Comparison of ENCODE assay signal across 23 cellular contexts in genomic region chr2:129118296-129118695, GRCh38.
DNase-seq lines count a peak whose midpoint lies in the region; ATAC-seq and TF ChIP-seq lines count a peak whose summit lies in the region.
"Had no signal": no experiment of that assay in that cellular context is flagged by ENCODE, and none has a peak within 500 bp of the region (broad histone marks: within the 10 kb centered on the region; RNA-seq: fewer than 3 reads in every experiment).

No MANE protein-coding gene starts in this region.

- no peaks in the 10 kb centered on the region for H3K36me3 Mint-ChIP-seq in Calu3 (ENCODE audit: insufficient read depth, unreplicated experiment)
- H3K36me3 Mint-ChIP-seq in activated CD4-positive, alpha-beta T cell treated with anti-CD3 and anti-CD28 coated beads, Interleukin-2, amount 10 ng/mL, durations not matched to agents 24 days and 14 days (ENCODE audit: low read depth), result no peaks in the 10 kb centered on the region
- H3K36me3 Mint-ChIP-seq: activated naive CD8-positive, alpha-beta T cell treated with anti-CD3 and anti-CD28 coated beads, Interleukin-2, amount 10 ng/mL, durations not matched to agents 7 days and 5 days; T-cell had no signal

- H3F3A ChIP-seq in smooth muscle cell (ENCODE audit: low read depth), result peaks cover 6% of the 10 kb centered on the region

- H3K4me1 ChIP-seq in smooth muscle cell (ENCODE audit: low read depth), result no peaks in the 10 kb centered on the region
- H3K4me1 ChIP-seq: parathyroid adenoma, SJSA1, thyroid gland had no signal

- H3K27me3 ChIP-seq in smooth muscle cell (ENCODE audit: low read depth), result no peaks in the 10 kb centered on the region
- H3K27me3 ChIP-seq: thyroid gland had no signal

- H3K27ac Mint-ChIP-seq in Calu3 (ENCODE audit: unreplicated experiment), result no peak overlapping the region
- H3K27ac Mint-ChIP-seq in activated CD4-positive, alpha-beta T cell treated with anti-CD3 and anti-CD28 coated beads, Interleukin-2, amount 10 ng/mL, durations not matched to agents 24 days and 14 days, result no peak overlapping the region
- H3K27ac Mint-ChIP-seq: activated CD4-positive, alpha-beta memory T cell treated with anti-CD3 and anti-CD28 coated beads, Interleukin-2, amount 10 ng/mL, durations not matched to agents 7 days and 5 days; activated naive CD8-positive, alpha-beta T cell treated with anti-CD3 and anti-CD28 coated beads, Interleukin-2, amount 10 ng/mL, durations not matched to agents 7 days and 5 days; stimulated activated naive CD8-positive, alpha-beta T cell treated with anti-CD3 and anti-CD28 coated beads, Interleukin-15, Interleukin-2, amounts not matched to agents 100 ng/mL and 50 ng/mL, for 24 hours; T-cell had no signal

- intact Hi-C loops in Calu3 (cut with micrococcal nuclease; ENCODE audit: unreplicated experiment), result no loop called here
- intact Hi-C loops in activated CD4-positive, alpha-beta T cell treated with anti-CD3 and anti-CD28 coated beads, Interleukin-2, amount 10 ng/mL, durations not matched to agents 24 days and 14 days (cut with micrococcal nuclease), result no loop called here

- no peaks in the 10 kb centered on the region for H3K27me3 Mint-ChIP-seq in Calu3 (ENCODE audit: unreplicated experiment)
- H3K27me3 Mint-ChIP-seq in activated CD4-positive, alpha-beta T cell treated with anti-CD3 and anti-CD28 coated beads, Interleukin-2, amount 10 ng/mL, durations not matched to agents 24 days and 14 days, result no peaks in the 10 kb centered on the region
- H3K27me3 Mint-ChIP-seq: activated CD4-positive, alpha-beta memory T cell treated with anti-CD3 and anti-CD28 coated beads, Interleukin-2, amount 10 ng/mL, durations not matched to agents 7 days and 5 days; activated naive CD8-positive, alpha-beta T cell treated with anti-CD3 and anti-CD28 coated beads, Interleukin-2, amount 10 ng/mL, durations not matched to agents 7 days and 5 days; stimulated activated naive CD8-positive, alpha-beta T cell treated with anti-CD3 and anti-CD28 coated beads, Interleukin-15, Interleukin-2, amounts not matched to agents 100 ng/mL and 50 ng/mL, for 24 hours; T-cell had no signal

- H3K36me3 ChIP-seq in smooth muscle cell (ENCODE audit: low read depth), result no peaks in the 10 kb centered on the region
- H3K36me3 ChIP-seq: SJSA1, thyroid gland had no signal

- H3K9ac ChIP-seq in smooth muscle cell (ENCODE audit: low read depth), result no peak overlapping the region
- H3K9ac ChIP-seq: parathyroid adenoma had no signal

- peak overlapping the region; percentile 63 for H3K4me2 ChIP-seq in smooth muscle cell

- H4K20me1 ChIP-seq in smooth muscle cell (ENCODE audit: low read depth), result no peaks in the 10 kb centered on the region

- CTCF ChIA-PET in Calu3 (lab: Charles Lee), result no interaction called here

- ATAC-seq in GM18520 (IDR thresholded peaks at IDR 0.05; ENCODE audit: unreplicated experiment) (peak; percentile 82), HG02588 (IDR thresholded peaks at IDR 0.05; ENCODE audit: unreplicated experiment) (peak; percentile 66), HG03442 (IDR thresholded peaks at IDR 0.05; ENCODE audit: unreplicated experiment) (peak; percentile 87)
- ATAC-seq: activated CD4-positive, CD25-positive, alpha-beta regulatory T cell treated with anti-CD3 and anti-CD28 coated beads, Interleukin-2, amount 50 U/mL, for 24 hours; T-cell had no signal

- H3K9me3 ChIP-seq in smooth muscle cell (replicated peaks; ENCODE audit: low read depth), result peaks cover 4% of the 10 kb centered on the region
- H3K9me3 ChIP-seq: SJSA1, thyroid gland had no signal

- H3K79me2 ChIP-seq in smooth muscle cell (ENCODE audit: low read depth), result no peaks in the 10 kb centered on the region
- H3K79me2 ChIP-seq: parathyroid adenoma had no signal

- no TSS peak for BruUV-seq in Calu3 (replicated peaks; lab: Mats Ljungman, UMichigan)

- no peaks in the 10 kb centered on the region for H3K4me1 Mint-ChIP-seq in Calu3 (ENCODE audit: low read depth, unreplicated experiment)
- no peaks in the 10 kb centered on the region for H3K4me1 Mint-ChIP-seq in activated CD4-positive, alpha-beta T cell treated with anti-CD3 and anti-CD28 coated beads, Interleukin-2, amount 10 ng/mL, durations not matched to agents 24 days and 14 days
- H3K4me1 Mint-ChIP-seq: activated CD4-positive, alpha-beta memory T cell treated with anti-CD3 and anti-CD28 coated beads, Interleukin-2, amount 10 ng/mL, durations not matched to agents 7 days and 5 days; activated naive CD8-positive, alpha-beta T cell treated with anti-CD3 and anti-CD28 coated beads, Interleukin-2, amount 10 ng/mL, durations not matched to agents 7 days and 5 days; T-cell had no signal

- no peak overlapping the region for H3K4me3 ChIP-seq in smooth muscle cell
- H3K4me3 ChIP-seq: SJSA1, thyroid gland had no signal

- peaks cover 26% of the 10 kb centered on the region for H3K9me3 Mint-ChIP-seq in Calu3 (ENCODE audit: low read depth, unreplicated experiment)
- H3K9me3 Mint-ChIP-seq in activated CD4-positive, alpha-beta T cell treated with anti-CD3 and anti-CD28 coated beads, Interleukin-2, amount 10 ng/mL, durations not matched to agents 24 days and 14 days, result no peaks in the 10 kb centered on the region
- H3K9me3 Mint-ChIP-seq: activated CD4-positive, alpha-beta memory T cell treated with anti-CD3 and anti-CD28 coated beads, Interleukin-2, amount 10 ng/mL, durations not matched to agents 7 days and 5 days; activated naive CD8-positive, alpha-beta T cell treated with anti-CD3 and anti-CD28 coated beads, Interleukin-2, amount 10 ng/mL, durations not matched to agents 7 days and 5 days; T-cell had no signal

- DNase-seq in smooth muscle cell (lab: John Stamatoyannopoulos, UW; ENCODE audit: unreplicated experiment) (no peak), Calu3 (no peak), NCI-H2081 (lab: John Stamatoyannopoulos, UW) (no peak), HuH-7 (ENCODE audit: low spot score) (no peak)
- no peak for DNase-seq in activated CD4-positive, alpha-beta T cell treated with anti-CD3 and anti-CD28 coated beads, Interleukin-2, amount 10 ng/mL, durations not matched to agents 24 days and 14 days
- DNase-seq: activated CD4-positive, alpha-beta memory T cell treated with anti-CD3 and anti-CD28 coated beads, Interleukin-2, amount 10 ng/mL, durations not matched to agents 7 days and 5 days; activated effector memory CD4-positive, alpha-beta T cell treated with anti-CD3 and anti-CD28 coated beads, Interleukin-2, amount 50 U/mL, for 16 hours; activated naive CD8-positive, alpha-beta T cell treated with anti-CD3 and anti-CD28 coated beads, Interleukin-2, amount 10 ng/mL, durations not matched to agents 7 days and 5 days; KG1; MM.1S; NCI-H524 treated with DMSO at 0.1 percent for 48 hours; right cardiac atrium; stimulated activated CD4-positive, alpha-beta T cell treated with anti-CD3 and anti-CD28 coated beads, Interleukin-4, amount 100 ng/mL, for 1 hour; T-cell; thyroid gland had no signal

- H3K4me3 Mint-ChIP-seq in Calu3 (ENCODE audit: low read depth, unreplicated experiment), result no peak overlapping the region
- no peak overlapping the region for H3K4me3 Mint-ChIP-seq in activated CD4-positive, alpha-beta T cell treated with anti-CD3 and anti-CD28 coated beads, Interleukin-2, amount 10 ng/mL, durations not matched to agents 24 days and 14 days
- H3K4me3 Mint-ChIP-seq: activated CD4-positive, alpha-beta memory T cell treated with anti-CD3 and anti-CD28 coated beads, Interleukin-2, amount 10 ng/mL, durations not matched to agents 7 days and 5 days; activated naive CD8-positive, alpha-beta T cell treated with anti-CD3 and anti-CD28 coated beads, Interleukin-2, amount 10 ng/mL, durations not matched to agents 7 days and 5 days; stimulated activated naive CD8-positive, alpha-beta T cell treated with anti-CD3 and anti-CD28 coated beads, Interleukin-15, Interleukin-2, amounts not matched to agents 100 ng/mL and 50 ng/mL, for 24 hours; T-cell had no signal

- H3K27ac ChIP-seq in smooth muscle cell (ENCODE audit: low read depth), result peak overlapping the region; percentile 49
- H3K27ac ChIP-seq: C4-2B, parathyroid adenoma, SJSA1, thyroid gland had no signal

- H2AFZ ChIP-seq in smooth muscle cell (ENCODE audit: low read depth), result no peak overlapping the region
- H2AFZ ChIP-seq: parathyroid adenoma had no signal

- TF ChIP-seq CTCF in smooth muscle cell (IDR thresholded peaks at IDR 0.05; ENCODE audit: borderline replicate concordance, insufficient read depth, poor library complexity, severe bottlenecking), result no peak
- TF ChIP-seq CTCF in Calu3 (IDR thresholded peaks at IDR 0.05; ENCODE audit: unreplicated experiment), result no peak
